In genomic region chr10:4708123-4708759, GRCh38 we compare ENCODE assay signal across 10 cellular contexts.
DNase-seq lines count a peak whose midpoint lies in the region; ATAC-seq and TF ChIP-seq lines count a peak whose summit lies in the region.
"Had no signal": no experiment of that assay in that cellular context is flagged by ENCODE, and none has a peak within 500 bp of the region (broad histone marks: within the 10 kb centered on the region; RNA-seq: fewer than 3 reads in every experiment).

No MANE protein-coding gene starts in this region.

- H3K4me2 ChIP-seq in DND-41 (ENCODE audit: insufficient read depth, low read length), result no peak overlapping the region
- no peak overlapping the region for H3K4me2 ChIP-seq in PC-3 (ENCODE audit: low read length)

- H3K79me2 ChIP-seq in DND-41 (ENCODE audit: insufficient read depth, low read length), result no peaks in the 10 kb centered on the region
- no peaks in the 10 kb centered on the region for H3K79me2 ChIP-seq in PC-3 (ENCODE audit: low read length)

- H3K4me3 Mint-ChIP-seq in glutamatergic neuron (ENCODE audit: unreplicated experiment), result no peak overlapping the region
- H3K4me3 Mint-ChIP-seq: activated B cell treated with CpG ODN at 0.5 μM for 24 hours had no signal

- H3K4me1 ChIP-seq in DND-41 (ENCODE audit: insufficient read depth, low read length) (no peaks in the 10 kb centered on the region), PC-3 (ENCODE audit: insufficient read depth, low read length) (peaks cover 26% of the 10 kb centered on the region), ascending aorta (no peaks in the 10 kb centered on the region)

- intact Hi-C loops in PC-3 (cut with micrococcal nuclease), result no loop called here
- intact Hi-C loops in ascending aorta (cut with DNase I), result no loop called here

- H3K36me3 Mint-ChIP-seq in glutamatergic neuron (ENCODE audit: unreplicated experiment), result no peaks in the 10 kb centered on the region

- BruUV-seq in PC-3 (replicated peaks; lab: Mats Ljungman, UMichigan), result no TSS peak

- H3K4me1 Mint-ChIP-seq in glutamatergic neuron (ENCODE audit: low read depth, unreplicated experiment), result peaks cover 1% of the 10 kb centered on the region

- POLR2A ChIA-PET in PC-3 (lab: Charles Lee; ENCODE audit: unreplicated experiment), result no interaction called here

- H3K36me3 ChIP-seq in DND-41 (ENCODE audit: insufficient read depth, low read length), result no peaks in the 10 kb centered on the region
- H3K36me3 ChIP-seq in PC-3 (ENCODE audit: low read depth, low read length), result no peaks in the 10 kb centered on the region
- no peaks in the 10 kb centered on the region for H3K36me3 ChIP-seq in ascending aorta

- DNase-seq in DND-41 (no peak), GM13977 (ENCODE audit: low spot score) (no peak), PC-3 (no peak), glutamatergic neuron (peak; percentile 47), NCI-H2107 treated with DMSO at 0.1 percent for 48 hours (lab: John Stamatoyannopoulos, UW; ENCODE audit: unreplicated experiment) (no peak), ascending aorta (ENCODE audit: low spot score in 2 of 2) (no peak)
- DNase-seq: activated B cell treated with CpG ODN at 0.5 μM for 24 hours, aorta, head of caudate nucleus had no signal

- no peak for ATAC-seq in DND-41 (ENCODE audit: insufficient read depth, low read depth)
- ATAC-seq in PC-3, result no peak
- no peak for ATAC-seq in HG03378 (IDR thresholded peaks at IDR 0.05; ENCODE audit: unreplicated experiment)

- in situ Hi-C loops in GM13977 (cut with MboI; ENCODE audit: low pct_unique_long_range_greater_than_20kb, low sequenced_read_pairs, unreplicated experiment), result no loop called here

- H3K9me3 Mint-ChIP-seq in glutamatergic neuron (ENCODE audit: unreplicated experiment), result no peaks in the 10 kb centered on the region
- H3K9me3 Mint-ChIP-seq: activated B cell treated with CpG ODN at 0.5 μM for 24 hours had no signal

- no peak overlapping the region for H3K9ac ChIP-seq in DND-41 (ENCODE audit: low read depth, low read length)
- no peak overlapping the region for H3K9ac ChIP-seq in PC-3 (ENCODE audit: low read length)

- no peak overlapping the region for H3K4me3 ChIP-seq in DND-41 (ENCODE audit: low read depth in 1 of 2, low read length in 2 of 2)
- H3K4me3 ChIP-seq in PC-3 (ENCODE audit: low read length), result no peak overlapping the region
- H3K4me3 ChIP-seq in ascending aorta, result no peak overlapping the region

- CTCF ChIA-PET in PC-3 (lab: Charles Lee), result no interaction called here

- H2AFZ ChIP-seq in DND-41 (ENCODE audit: low read depth, low read length) (no peak overlapping the region), PC-3 (ENCODE audit: low read length) (no peak overlapping the region)

- H3K9me3 ChIP-seq in DND-41 (ENCODE audit: insufficient read depth, low read length, severe bottlenecking), result no peaks in the 10 kb centered on the region
- no peaks in the 10 kb centered on the region for H3K9me3 ChIP-seq in PC-3 (ENCODE audit: low read length)
- no peaks in the 10 kb centered on the region for H3K9me3 ChIP-seq in ascending aorta

- H3K9me2 ChIP-seq in PC-3 (replicated peaks; ENCODE audit: low read length), result no peaks in the 10 kb centered on the region

- H4K20me1 ChIP-seq in DND-41 (ENCODE audit: insufficient read depth, low read length) (no peaks in the 10 kb centered on the region), PC-3 (ENCODE audit: low read length) (no peaks in the 10 kb centered on the region)

- TF ChIP-seq CTCF in DND-41 (IDR thresholded peaks at IDR 0.05; ENCODE audit: borderline replicate concordance, extremely low read depth, low read length, poor library complexity, severe bottlenecking), result peak; percentile 34
- peak; percentile 56 for TF ChIP-seq CTCF in GM13977 (IDR thresholded peaks at IDR 0.05; ENCODE audit: extremely low read depth, insufficient read depth, missing control alignments)
- TF ChIP-seq CTCF in PC-3 (conservative IDR thresholded peaks at IDR 0.05; ENCODE audit: low read depth, low read length), result peak; percentile 42
- peak; percentile 59 for TF ChIP-seq CTCF in glutamatergic neuron (IDR thresholded peaks at IDR 0.05; ENCODE audit: partially characterized antibody, unreplicated experiment)
- no peak for TF ChIP-seq CTCF in ascending aorta (IDR thresholded peaks at IDR 0.05)

- no peaks in the 10 kb centered on the region for H3K27me3 Mint-ChIP-seq in glutamatergic neuron (ENCODE audit: unreplicated experiment)

- H3F3A ChIP-seq in PC-3 (ENCODE audit: low read length, unreplicated experiment), result peaks cover 3% of the 10 kb centered on the region

- H3K27ac Mint-ChIP-seq in glutamatergic neuron (ENCODE audit: unreplicated experiment), result no peak overlapping the region
- H3K27ac Mint-ChIP-seq: activated B cell treated with CpG ODN at 0.5 μM for 24 hours had no signal

- no peak overlapping the region for H3K27ac ChIP-seq in DND-41 (ENCODE audit: low read length)
- H3K27ac ChIP-seq in PC-3 (ENCODE audit: low read length), result no peak overlapping the region
- H3K27ac ChIP-seq in ascending aorta, result no peak overlapping the region

- H3K27me3 ChIP-seq in DND-41 (ENCODE audit: insufficient read depth, low read length, poor library complexity) (no peaks in the 10 kb centered on the region), PC-3 (ENCODE audit: low read length) (no peaks in the 10 kb centered on the region), ascending aorta (no peaks in the 10 kb centered on the region)

Comparison
In these comparisons a context has a peak if more than half of its experiments do, and no peak if none do; other contexts are left out.
1. CTCF ChIP-seq: peak in DND-41 (single experiment), GM13977 (single experiment), PC-3 (single experiment) and glutamatergic neuron (single experiment); none in ascending aorta (0 of 3).